1 cellular context compared by ENCODE assay signal in genomic region chr11:592501-592900, GRCh38.
A peak's percentile ranks its signal among the peaks of the same experiment; 100 is the strongest.
TF ChIP-seq lines count a peak whose summit lies in the region.

No MANE protein-coding gene starts in this region.

TF ChIP-seq in HepG2, 621 proteins besides CTCF, POLR2A, EP300 and RAD21:
- no peak for TF ChIP-seq PLRG1 (conservative IDR thresholded peaks at IDR 0.05)
- no peak for TF ChIP-seq ZSCAN21 (CRISPR knock-in tag; IDR thresholded peaks at IDR 0.05; ENCODE audit: borderline replicate concordance)
- no peak for TF ChIP-seq HOXA3 (CRISPR knock-in tag; IDR thresholded peaks at IDR 0.05)
- TF ChIP-seq STAT5B (CRISPR knock-in tag; IDR thresholded peaks at IDR 0.05) = no peak
- no peak for TF ChIP-seq ZNF652 (CRISPR knock-in tag; IDR thresholded peaks at IDR 0.05; ENCODE audit: borderline replicate concordance, low read depth)
- TF ChIP-seq AGO2 (optimal IDR thresholded peaks at IDR 0.05; ENCODE audit: low read depth, low read length) = peak; percentile 46
- no peak for TF ChIP-seq IKZF4 (CRISPR knock-in tag; IDR thresholded peaks at IDR 0.05; ENCODE audit: borderline replicate concordance, low read depth, not compliant biosample characterization)
- TF ChIP-seq, protein P1, sequence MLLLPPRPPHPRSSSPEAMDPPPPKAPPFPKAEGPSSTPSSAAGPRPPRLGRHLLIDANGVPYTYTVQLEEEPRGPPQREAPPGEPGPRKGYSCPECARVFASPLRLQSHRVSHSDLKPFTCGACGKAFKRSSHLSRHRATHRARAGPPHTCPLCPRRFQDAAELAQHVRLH (CRISPR knock-in tag; IDR thresholded peaks at IDR 0.05; ENCODE audit: borderline replicate concordance, low read depth) = no peak
- peak; percentile 29 for TF ChIP-seq ZNF883 (CRISPR knock-in tag; IDR thresholded peaks at IDR 0.05; ENCODE audit: not compliant biosample characterization)
- no peak for TF ChIP-seq ZUFSP (CRISPR knock-in tag; IDR thresholded peaks at IDR 0.05; ENCODE audit: borderline replicate concordance)
- TF ChIP-seq ZNF468 (CRISPR knock-in tag; IDR thresholded peaks at IDR 0.05) = no peak
- TF ChIP-seq ZNF547 (CRISPR knock-in tag; IDR thresholded peaks at IDR 0.05) = no peak
